In the genomic region with DNA sequence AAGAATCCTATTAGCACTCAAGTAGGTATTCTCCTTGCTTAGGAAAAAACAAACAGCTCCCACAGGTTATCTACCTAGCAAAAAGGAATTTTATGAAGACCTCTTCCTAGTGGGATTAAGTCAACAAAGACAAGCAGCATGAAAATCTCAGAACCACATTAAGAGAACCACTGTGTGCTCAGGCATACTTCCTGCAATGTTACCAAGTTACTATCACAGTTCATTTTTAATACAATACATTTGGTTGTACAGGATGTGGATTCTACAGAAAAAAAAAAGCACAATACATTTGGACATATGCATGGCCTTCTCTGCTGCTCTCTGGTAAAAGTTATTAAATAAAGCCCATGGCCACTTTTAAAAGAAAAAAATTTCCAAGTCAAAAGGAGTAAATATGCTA, we compare ENCODE assay signal across 29 cellular contexts.
"Had no signal": no experiment of that assay in that cellular context is flagged by ENCODE, and none has a peak within 500 bp of the region (broad histone marks: within the 10 kb centered on the region; RNA-seq: fewer than 3 reads in every experiment).

No MANE protein-coding gene starts in this region.

- H3K27me3 ChIP-seq: colonic mucosa, pancreas, right lobe of liver, tibial nerve had no signal

- H3K4me1 ChIP-seq: colonic mucosa, right lobe of liver had no signal

- ATAC-seq: activated CD4-positive, CD25-positive, alpha-beta regulatory T cell treated with anti-CD3 and anti-CD28 coated beads, Interleukin-2, amount 50 U/mL, for 24 hours; activated naive CD8-positive, alpha-beta T cell treated with anti-CD3 and anti-CD28 coated beads, Interleukin-2, amount 50 U/mL, for 24 hours; left colon; lower lobe of right lung; pancreas; right lobe of liver had no signal

- H3K9me3 ChIP-seq: colonic mucosa, lower lobe of right lung, pancreas, right lobe of liver, tibial nerve had no signal

- H3K4me3 Mint-ChIP-seq: activated naive CD4-positive, alpha-beta T cell treated with anti-CD3 and anti-CD28 coated beads, Interleukin-2, amount 10 ng/mL, durations not matched to agents 7 days and 5 days; activated naive CD8-positive, alpha-beta T cell treated with anti-CD3 and anti-CD28 coated beads, Interleukin-2, amount 50 U/mL, for 24 hours; brain; mesothelial cell of epicardium; neural crest cell; stimulated activated naive CD8-positive, alpha-beta T cell treated with anti-CD3 and anti-CD28 coated beads, Interleukin-15, Interleukin-2, amounts not matched to agents 100 ng/mL and 50 ng/mL, for 24 hours had no signal

- H3K9me3 Mint-ChIP-seq: activated naive CD4-positive, alpha-beta T cell treated with anti-CD3 and anti-CD28 coated beads, Interleukin-2, amount 10 ng/mL, durations not matched to agents 7 days and 5 days; brain; mesothelial cell of epicardium; neural crest cell; stimulated activated naive CD8-positive, alpha-beta T cell treated with anti-CD3 and anti-CD28 coated beads, Interleukin-15, Interleukin-2, amounts not matched to agents 100 ng/mL and 50 ng/mL, for 24 hours had no signal

- FAIRE-seq: endometrium, frontal cortex, pancreas, small intestine, urothelium cell line had no signal

- H3K27ac ChIP-seq: colonic mucosa, lower lobe of right lung, pancreas, right lobe of liver had no signal

- H3K27me3 Mint-ChIP-seq: activated naive CD4-positive, alpha-beta T cell treated with anti-CD3 and anti-CD28 coated beads, Interleukin-2, amount 10 ng/mL, durations not matched to agents 7 days and 5 days; activated naive CD8-positive, alpha-beta T cell treated with anti-CD3 and anti-CD28 coated beads, Interleukin-2, amount 50 U/mL, for 24 hours; brain; stimulated activated naive CD8-positive, alpha-beta T cell treated with anti-CD3 and anti-CD28 coated beads, Interleukin-15, Interleukin-2, amounts not matched to agents 100 ng/mL and 50 ng/mL, for 24 hours had no signal

- H3K36me3 Mint-ChIP-seq: brain, mesothelial cell of epicardium had no signal

- H3K27ac Mint-ChIP-seq: activated naive CD4-positive, alpha-beta T cell treated with anti-CD3 and anti-CD28 coated beads, Interleukin-2, amount 10 ng/mL, durations not matched to agents 7 days and 5 days; activated naive CD8-positive, alpha-beta T cell treated with anti-CD3 and anti-CD28 coated beads, Interleukin-2, amount 50 U/mL, for 24 hours; mesothelial cell of epicardium had no signal

- H3K36me3 ChIP-seq: colonic mucosa, lower lobe of right lung, pancreas, right lobe of liver, tibial nerve had no signal

- H3K4me3 ChIP-seq: colonic mucosa, lower lobe of right lung, pancreas, right lobe of liver, tibial nerve had no signal

- DNase-seq: activated CD4-positive, alpha-beta T cell treated with anti-CD3 and anti-CD28 coated beads, Interleukin-2, amount 50 U/mL, for 1 hour; activated CD8-positive, alpha-beta memory T cell treated with anti-CD3 and anti-CD28 coated beads for 24 hours; activated CD8-positive, alpha-beta memory T cell treated with anti-CD3 and anti-CD28 coated beads, Interleukin-2, amount 50 U/mL, for 48 hours; activated effector memory CD4-positive, alpha-beta T cell treated with Interleukin-2 at 50 U/mL for 16 hours; activated naive CD4-positive, alpha-beta T cell treated with anti-CD3 and anti-CD28 coated beads, Interleukin-2, amount 10 ng/mL, durations not matched to agents 7 days and 5 days; activated naive CD8-positive, alpha-beta T cell treated with anti-CD3 and anti-CD28 coated beads, Interleukin-2, amount 50 U/mL, for 24 hours; activated T-cell treated with anti-CD3 and anti-CD28 coated beads, Interleukin-2, amount 50 U/mL, for 48 hours; anterior cingulate cortex; central memory CD4-positive, alpha-beta T cell; colonic mucosa; hypothalamus; islet precursor cell; left colon; lower lobe of right lung; pancreas; right lobe of liver; small intestine; stimulated activated CD4-positive, alpha-beta T cell treated with anti-CD3 and anti-CD28 coated beads, Interleukin-15, amount 100 ng/mL, for 24 hours; stimulated activated CD4-positive, alpha-beta T cell treated with anti-CD3 and anti-CD28 coated beads, Interleukin-2, amount 100 ng/mL, for 48 hours; T-helper 9 cell had no signal
